ENCODE assay signal across 20 cellular contexts in genomic region chr16:67397812-67398545, GRCh38. TPM values are rescaled to one million over a fixed set of nuclear protein-coding genes. Genes with fewer than 3 reads are reported as not detected.
DNase-seq lines count a peak whose midpoint lies in the region; ATAC-seq and TF ChIP-seq lines count a peak whose summit lies in the region.
"Had no signal": no experiment of that assay in that cellular context is flagged by ENCODE, and none has a peak within 500 bp of the region (broad histone marks: within the 10 kb centered on the region; RNA-seq: fewer than 3 reads in every experiment).

No MANE protein-coding gene starts in this region.

- peak; percentile 16; the same call in 1 of the 3 replicates for TF ChIP-seq CTCF in H9 (conservative IDR thresholded peaks at IDR 0.05)
- TF ChIP-seq CTCF in endodermal cell (conservative IDR thresholded peaks at IDR 0.05): no peak
- no peak for TF ChIP-seq CTCF in SK-N-SH (IDR thresholded peaks at IDR 0.05)

- H3K23me2 ChIP-seq in H9 (ENCODE audit: insufficient read length, low read depth, low read length, poor library complexity, severe bottlenecking): peaks cover 3% of the 10 kb centered on the region

- H3K4me3 ChIP-seq in endodermal cell (ENCODE audit: low read length) (no peak overlapping the region), mesenchymal stem cell (ENCODE audit: insufficient read depth in 1 of 2, low read depth in 1 of 2, low read length in 2 of 2) (no peak overlapping the region), SK-N-SH (ENCODE audit: low read depth in 2 of 2, low read length in 1 of 2) (no peak overlapping the region)
- H3K4me3 ChIP-seq: SJSA1, tibial nerve had no signal

- H2BK120ac ChIP-seq in H9 (ENCODE audit: low read depth, low read length, poor library complexity, severe bottlenecking) (no peak overlapping the region), mesenchymal stem cell (ENCODE audit: low read depth, low read length) (no peak overlapping the region)

- no peak for TF ChIP-seq EP300 in SK-N-SH (IDR thresholded peaks at IDR 0.05; ENCODE audit: borderline replicate concordance in 1 of 2, low read depth in 1 of 2, low read length in 1 of 2)

- H3K9ac ChIP-seq in H9 (ENCODE audit: extremely low read depth, insufficient read length, low read length) (no peak overlapping the region), endodermal cell (ENCODE audit: extremely low read depth, low read length, poor library complexity, severe bottlenecking) (no peak overlapping the region), mesenchymal stem cell (ENCODE audit: low read length) (no peak overlapping the region), SK-N-SH (no peak overlapping the region)

- H3K9me2 ChIP-seq in SK-N-SH: no peaks in the 10 kb centered on the region

- no peaks in the 10 kb centered on the region for H3K4me1 ChIP-seq in H9 (ENCODE audit: insufficient read depth, low read length)
- peaks cover 9% of the 10 kb centered on the region for H3K4me1 ChIP-seq in endodermal cell (ENCODE audit: control insufficient read depth, insufficient read depth, low read length)
- peaks cover 45% of the 10 kb centered on the region for H3K4me1 ChIP-seq in mesenchymal stem cell (ENCODE audit: control insufficient read depth, insufficient read depth, low read depth, low read length)
- H3K4me1 ChIP-seq in SK-N-SH (ENCODE audit: control insufficient read depth in 1 of 2, insufficient read depth in 2 of 2, low read depth in 1 of 2, low read length in 1 of 2): peaks cover 7 to 48% of the 10 kb centered on the region in 2 experiments; a peak in 2 of 4 replicates

- ATAC-seq in left lobe of liver (no peak), HG03460 (IDR thresholded peaks at IDR 0.05; ENCODE audit: unreplicated experiment) (no peak)
- ATAC-seq: naive thymus-derived CD8-positive, alpha-beta T cell had no signal

- no peak overlapping the region for H3K56ac ChIP-seq in H9 (ENCODE audit: insufficient read length, low read depth, low read length)

- H3K79me1 ChIP-seq in H9 (ENCODE audit: insufficient read depth, low read depth, low read length, poor library complexity, severe bottlenecking) (no peaks in the 10 kb centered on the region), mesenchymal stem cell (replicated peaks; ENCODE audit: low read length, poor library complexity, severe bottlenecking) (no peaks in the 10 kb centered on the region)

- H3F3A ChIP-seq in SK-N-SH (replicated peaks; ENCODE audit: insufficient read depth): peaks cover 5% of the 10 kb centered on the region

- H2BK20ac ChIP-seq in H9 (ENCODE audit: low read depth, low read length, poor library complexity, severe bottlenecking): no peak overlapping the region

- H3K23ac ChIP-seq in H9 (ENCODE audit: insufficient read length, low read depth, low read length) (no peak overlapping the region), mesenchymal stem cell (ENCODE audit: low read length in 2 of 2) (no peak overlapping the region)

- peaks cover 20% of the 10 kb centered on the region; the same call in 1 of the 2 replicates for H3K27me3 ChIP-seq in H9 (ENCODE audit: insufficient read depth, low read length)
- peaks cover 31% of the 10 kb centered on the region for H3K27me3 ChIP-seq in endodermal cell (ENCODE audit: control insufficient read depth, insufficient read depth, low read length, poor library complexity, severe bottlenecking)
- H3K27me3 ChIP-seq in mesenchymal stem cell (ENCODE audit: control insufficient read depth in 1 of 2, insufficient read depth in 1 of 2, low read length in 2 of 2): peaks cover 0 to 80% of the 10 kb centered on the region in 2 experiments
- no peaks in the 10 kb centered on the region for H3K27me3 ChIP-seq in SK-N-SH (ENCODE audit: insufficient read depth)
- H3K27me3 ChIP-seq: SJSA1, tibial nerve had no signal

- H2AFZ ChIP-seq in H9 (ENCODE audit: low read length): no peak overlapping the region
- H2AFZ ChIP-seq in mesenchymal stem cell (ENCODE audit: low read depth, low read length): no peak overlapping the region
- no peak overlapping the region for H2AFZ ChIP-seq in SK-N-SH (ENCODE audit: low read depth)

- no peak overlapping the region; the same call in 1 of the 2 replicates for H2BK15ac ChIP-seq in H9 (ENCODE audit: low read depth, low read length)
- H2BK15ac ChIP-seq in mesenchymal stem cell (ENCODE audit: low read depth, poor library complexity, severe bottlenecking): no peak overlapping the region

- POLR2A ChIA-PET in SK-N-SH (lab: Yijun Ruan, JAX): no interaction called here

- H4K8ac ChIP-seq in H9 (replicated peaks; ENCODE audit: insufficient read length, low read depth, low read length) (no peak overlapping the region), mesenchymal stem cell (ENCODE audit: low read length) (no peak overlapping the region)

- no peak overlapping the region; a peak in 1 of 5 replicates for H3K4me3 Mint-ChIP-seq in H9
- H3K4me3 Mint-ChIP-seq in endodermal cell: no peak overlapping the region
- H3K4me3 Mint-ChIP-seq: naive thymus-derived CD8-positive, alpha-beta T cell had no signal

- H3K18ac ChIP-seq in H9 (ENCODE audit: insufficient read length, low read depth, low read length) (no peak overlapping the region), mesenchymal stem cell (ENCODE audit: low read depth in 1 of 2, low read length in 2 of 2) (no peak overlapping the region)

- H3K36me3 ChIP-seq in endodermal cell (ENCODE audit: control insufficient read depth, insufficient read depth, low read length) (no peaks in the 10 kb centered on the region), mesenchymal stem cell (ENCODE audit: control insufficient read depth in 1 of 2, insufficient read depth in 2 of 2, low read depth in 1 of 2, low read length in 2 of 2) (no peaks in the 10 kb centered on the region), SK-N-SH (replicated peaks in 1 of 2; ENCODE audit: control insufficient read depth in 1 of 2, insufficient read depth in 2 of 2, low read length in 1 of 2) (no peaks in the 10 kb centered on the region)
- H3K36me3 ChIP-seq: SJSA1, tibial nerve had no signal

- peaks cover 16 to 34% of the 10 kb centered on the region in 2 experiments for H3K4me1 Mint-ChIP-seq in H9
- H3K4me1 Mint-ChIP-seq in endodermal cell: peaks cover 3% of the 10 kb centered on the region

- H3K27ac Mint-ChIP-seq in H9 (no peak overlapping the region), endodermal cell (no peak overlapping the region)

- H4K20me1 ChIP-seq in H9 (ENCODE audit: control insufficient read depth, insufficient read depth, insufficient read length): peaks cover 2% of the 10 kb centered on the region
- H4K20me1 ChIP-seq in SK-N-SH (ENCODE audit: insufficient read depth): no peaks in the 10 kb centered on the region

- H3K14ac ChIP-seq in H9 (ENCODE audit: insufficient read depth, low read length): no peak overlapping the region
- peak overlapping the region in 1 of 2 experiments; percentile 28 for H3K14ac ChIP-seq in mesenchymal stem cell (ENCODE audit: low read length in 2 of 2)

- H2AK5ac ChIP-seq in H9 (ENCODE audit: insufficient read length, low read length) (no peak overlapping the region), mesenchymal stem cell (ENCODE audit: low read length, severe bottlenecking) (no peak overlapping the region)

- no peak overlapping the region for H2BK5ac ChIP-seq in H9 (ENCODE audit: insufficient read length, low read length)
- H2BK5ac ChIP-seq in mesenchymal stem cell (ENCODE audit: low read depth, low read length, poor library complexity, severe bottlenecking): no peak overlapping the region

- H3K27ac ChIP-seq in H9 (ENCODE audit: insufficient read length, low read depth, low read length): no peak overlapping the region
- no peak overlapping the region for H3K27ac ChIP-seq in endodermal cell (ENCODE audit: low read depth, low read length)
- H3K27ac ChIP-seq in mesenchymal stem cell (ENCODE audit: low read length, poor library complexity, severe bottlenecking): no peak overlapping the region
- H3K27ac ChIP-seq in SK-N-SH (ENCODE audit: low read depth in 2 of 2, low read length in 1 of 2): no peak overlapping the region
- H3K27ac ChIP-seq: SJSA1 had no signal

- no peak overlapping the region for H2BK12ac ChIP-seq in H9 (ENCODE audit: insufficient read length, low read depth, low read length)
- H2BK12ac ChIP-seq in mesenchymal stem cell (ENCODE audit: low read length in 2 of 2): no peak overlapping the region

- H4K91ac ChIP-seq in H9 (ENCODE audit: insufficient read length, low read depth, low read length): no peak overlapping the region
- H4K91ac ChIP-seq in mesenchymal stem cell (ENCODE audit: low read length): peak overlapping the region; percentile 5

- H3K9me3 Mint-ChIP-seq in H9: no peaks in the 10 kb centered on the region
- H3K9me3 Mint-ChIP-seq in endodermal cell: no peaks in the 10 kb centered on the region
- H3K9me3 Mint-ChIP-seq: naive thymus-derived CD8-positive, alpha-beta T cell had no signal

- CTCF ChIA-PET in SK-N-SH (lab: Yijun Ruan, JAX): interaction anchor here (1.1 to 1.8 kb wide), 3 partner anchors 9 to 30 kb away, joined by 3 to 6 read pairs (median 5); partner anchors contain the start of gene ZDHHC1

- peak; percentile 46 for DNase-seq in 8988T
- no peak for DNase-seq in H9
- peak; percentile 48 for DNase-seq in endodermal cell
- DNase-seq in mesenchymal stem cell: no peak
- no peak for DNase-seq in SK-N-SH
- no peak for DNase-seq in left lobe of liver (ENCODE audit: low spot score)
- DNase-seq in NCI-H187 (lab: John Stamatoyannopoulos, UW): no peak
- DNase-seq: activated CD4-positive, alpha-beta T cell treated with anti-CD3 and anti-CD28 coated beads, Interleukin-2, amount 50 U/mL, for 1 hour; activated T-cell treated with anti-CD3 and anti-CD28 coated beads, Interleukin-2, amount 50 U/mL, for 48 hours; Calu3; cerebellar nuclear complex; hippocampal formation; MM.1S; naive thymus-derived CD8-positive, alpha-beta T cell; NCI-H2081 treated with DMSO at 0.1 percent for 48 hours; stimulated activated CD4-positive, alpha-beta T cell treated with anti-CD3 and anti-CD28 coated beads, Interleukin-2, amount 100 ng/mL, for 48 hours had no signal

- H3K9me3 ChIP-seq in H9 (ENCODE audit: control insufficient read depth, low read depth, low read length) (no peaks in the 10 kb centered on the region), endodermal cell (ENCODE audit: control insufficient read depth, low read length) (no peaks in the 10 kb centered on the region), mesenchymal stem cell (ENCODE audit: control insufficient read depth, low read length) (no peaks in the 10 kb centered on the region), SK-N-SH (no peaks in the 10 kb centered on the region)
- H3K9me3 ChIP-seq: tibial nerve had no signal

- no peaks in the 10 kb centered on the region for H3K79me2 ChIP-seq in H9 (ENCODE audit: insufficient read depth, low read length)
- H3K79me2 ChIP-seq in SK-N-SH (ENCODE audit: insufficient read depth): no peaks in the 10 kb centered on the region

- no peak overlapping the region for H3K4me2 ChIP-seq in H9 (ENCODE audit: insufficient read depth, insufficient read length, low read length)
- no peak overlapping the region for H3K4me2 ChIP-seq in mesenchymal stem cell (ENCODE audit: low read length, poor library complexity, severe bottlenecking)
- H3K4me2 ChIP-seq in SK-N-SH: no peak overlapping the region

- no peak overlapping the region for H3T11ph ChIP-seq in H9 (ENCODE audit: low read length)

- H3K4ac ChIP-seq in H9 (ENCODE audit: low read depth, low read length) (no peak overlapping the region), mesenchymal stem cell (ENCODE audit: low read depth in 1 of 2, low read length in 2 of 2) (no peak overlapping the region)

- no CpG with 5 or more reads among the region's 22 CpGs for WGBS in H9 (ENCODE audit: extremely low coverage, insufficient read length, low lambda C conversion rate)
- 93 to 96% methylated on average over 8 to 22 of the region's 22 CpGs for WGBS in endodermal cell (ENCODE audit: insufficient coverage in 1 of 2, insufficient read length in 1 of 2), 2 experiments
- WGBS in mesenchymal stem cell: 97% methylated on average over 22 of the region's 22 CpGs
- 95% methylated on average over 17 of the region's 22 CpGs for WGBS in SK-N-SH (ENCODE audit: low lambda C conversion rate)

- no peak for TF ChIP-seq RAD21 in SK-N-SH (IDR thresholded peaks at IDR 0.05; ENCODE audit: low read length)

- no peak overlapping the region for H4K5ac ChIP-seq in H9 (ENCODE audit: insufficient read length, low read depth, low read length)

- H3K27me3 Mint-ChIP-seq in H9 (ENCODE audit: low read depth): peaks cover 64% of the 10 kb centered on the region
- H3K27me3 Mint-ChIP-seq in endodermal cell (ENCODE audit: insufficient read depth): peaks cover 61% of the 10 kb centered on the region

- H3K36me3 Mint-ChIP-seq in H9 (ENCODE audit: insufficient read depth in 1 of 3, low read depth in 3 of 3) (peaks cover 0 to 1% (median 0%) of the 10 kb centered on the region in 3 experiments; a peak in 1 of 7 replicates), endodermal cell (ENCODE audit: low read depth) (no peaks in the 10 kb centered on the region)

RNA-seq across cellular contexts. Expression of gene TPPP3, which starts 4.7 kb away (rescaled TPM):
- total RNA-seq in H9 (2021) (0.48 and 0.79 TPM in 2 replicates), endodermal cell (under 1 TPM; 0.64 to 0.73 TPM), left lobe of liver (0.40 TPM)
- polyA plus RNA-seq in endodermal cell (2013, experiment 1 of 2): 29.7 TPM
- 19.5 TPM for polyA plus RNA-seq in endodermal cell (2013, experiment 2 of 2)
- polyA plus RNA-seq in mesenchymal stem cell (2013, experiment 1 of 2): 8.2 TPM
- 7.4 TPM for polyA plus RNA-seq in mesenchymal stem cell (2013, experiment 2 of 2)
- 33.5 and 36.2 TPM in 2 replicates for polyA plus RNA-seq in SK-N-SH (2012; rRNA removed)
- 22.8 and 30.9 TPM in 2 replicates for polyA plus RNA-seq in SK-N-SH (2012; cell fraction: cytosol; rRNA removed)
- polyA plus RNA-seq in SK-N-SH (2012; cell fraction: nucleus; rRNA removed): 21.8 and 23.5 TPM in 2 replicates
- total RNA-seq: naive thymus-derived CD8-positive, alpha-beta T cell; SJSA1 had no signal
- polyA plus RNA-seq: naive thymus-derived CD8-positive, alpha-beta T cell had no signal

RNA-seq across cellular contexts. Expression of gene ZDHHC1, which starts 18.3 kb away (rescaled TPM):
- total RNA-seq in H9 (2021): 3.0 and 3.7 TPM in 2 replicates
- 10 to 100 TPM in 1 of 2 donors, 1 to 10 TPM in 1; 8.4 to 10.6 TPM for total RNA-seq in endodermal cell
- polyA plus RNA-seq in endodermal cell (2013, experiment 1 of 2): 7.8 TPM
- polyA plus RNA-seq in endodermal cell (2013, experiment 2 of 2): 6.0 TPM
- polyA plus RNA-seq in mesenchymal stem cell (2013, experiment 1 of 2): 6.6 TPM
- 6.1 TPM for polyA plus RNA-seq in mesenchymal stem cell (2013, experiment 2 of 2)
- 14.2 and 15.8 TPM in 2 replicates for polyA plus RNA-seq in SK-N-SH (2012; rRNA removed)
- polyA plus RNA-seq in SK-N-SH (2012; cell fraction: cytosol; rRNA removed): 6.2 and 10.5 TPM in 2 replicates
- 39.7 and 44.1 TPM in 2 replicates for polyA plus RNA-seq in SK-N-SH (2012; cell fraction: nucleus; rRNA removed)
- 1.6 TPM for total RNA-seq in left lobe of liver

RNA-seq across cellular contexts. Expression of gene HSD11B2, which starts 32.9 kb away (rescaled TPM):
- total RNA-seq in H9 (2021) (33.5 and 35.1 TPM in 2 replicates), endodermal cell (10 to 100 TPM; 10.4 to 14.7 TPM), left lobe of liver (3.1 TPM)
- 11.9 TPM for polyA plus RNA-seq in endodermal cell (2013, experiment 1 of 2)
- 8.4 TPM for polyA plus RNA-seq in endodermal cell (2013, experiment 2 of 2)
- polyA plus RNA-seq in mesenchymal stem cell (2013, experiment 1 of 2): 0.08 TPM
- not detected for polyA plus RNA-seq in mesenchymal stem cell (2013, experiment 2 of 2)
- 0.19 and 0.23 TPM in 2 replicates for polyA plus RNA-seq in SK-N-SH (2012; rRNA removed)
- polyA plus RNA-seq in SK-N-SH (2012; cell fraction: cytosol; rRNA removed): 0.08 and 0.10 TPM in 2 replicates
- 0.58 and 0.75 TPM in 2 replicates for polyA plus RNA-seq in SK-N-SH (2012; cell fraction: nucleus; rRNA removed)
- total RNA-seq: endothelial cell of umbilical vein; naive thymus-derived CD8-positive, alpha-beta T cell; SJSA1 had no signal
- polyA plus RNA-seq: naive thymus-derived CD8-positive, alpha-beta T cell had no signal

Comparison
In these comparisons a context has a peak if more than half of its experiments do, and no peak if none do; other contexts are left out.
1. DNase-seq: peak in 8988T (single experiment) and endodermal cell (single experiment); none in H9 (single experiment), mesenchymal stem cell (single experiment), SK-N-SH (single experiment), left lobe of liver (single experiment) and NCI-H187 (0 of 2).